Comparison of ENCODE assay signal across 8 cellular contexts in genomic region chr5:171386861-171387254, GRCh38. TPM values are rescaled to one million over a fixed set of nuclear protein-coding genes. Genes with fewer than 3 reads are reported as not detected.
A peak's percentile ranks its signal among the peaks of the same experiment; 100 is the strongest.
DNase-seq lines count a peak whose midpoint lies in the region; ATAC-seq and TF ChIP-seq lines count a peak whose summit lies in the region.

No MANE protein-coding gene starts in this region.

- peaks cover 8% of the 10 kb centered on the region for H3K36me3 ChIP-seq in CD8-positive, alpha-beta T cell (ENCODE audit: insufficient read depth, low read length)
- H3K36me3 ChIP-seq in right lobe of liver (peaks cover 0 to 11% (median under 1%) of the 10 kb centered on the region in 4 donors), upper lobe of right lung (peaks cover 18% of the 10 kb centered on the region)

- peak overlapping the region; percentile 94 for H3K27ac ChIP-seq in CD8-positive, alpha-beta T cell (ENCODE audit: low read depth, low read length)
- H3K27ac ChIP-seq in right lobe of liver (peak overlapping the region; percentile 75 to 89 (median 88)), upper lobe of right lung (peak overlapping the region; percentile 91)

- H3K4me1 ChIP-seq in CD8-positive, alpha-beta T cell (ENCODE audit: insufficient read depth, low read length), result peaks cover 40% of the 10 kb centered on the region
- H3K4me1 ChIP-seq in right lobe of liver (peaks cover 0 to 26% (median 7%) of the 10 kb centered on the region in 4 donors), upper lobe of right lung (peaks cover 31% of the 10 kb centered on the region)

- TF ChIP-seq CTCF in CD8-positive, alpha-beta T cell (IDR thresholded peaks at IDR 0.05), result no peak
- TF ChIP-seq CTCF in astrocyte of the cerebellum (IDR thresholded peaks at IDR 0.05; ENCODE audit: low read depth, low read length, missing control alignments) (no peak), right lobe of liver (IDR thresholded peaks at IDR 0.05) (no peak), upper lobe of right lung (IDR thresholded peaks at IDR 0.05) (no peak)

- no peak for ATAC-seq in CD8-positive, alpha-beta T cell
- ATAC-seq in HG03432 (IDR thresholded peaks at IDR 0.05; ENCODE audit: unreplicated experiment) (peak; percentile 0), right lobe of liver (no peak), upper lobe of right lung (no peak)

- POLR2A ChIA-PET in CD8-positive, alpha-beta T cell (lab: Charles Lee), result interaction anchor here (0.7 to 3.0 kb wide), 4 partner anchors 29 to 1104 kb away, joined by 3 to 24 read pairs (median 4); partner anchors contain the start of gene FBXW11

- peaks cover 42% of the 10 kb centered on the region for H3K4me1 Mint-ChIP-seq in CD8-positive, alpha-beta T cell (ENCODE audit: low read depth)

- intact Hi-C loops in CD8-positive, alpha-beta T cell (cut with DNase I, micrococcal nuclease), result loop anchor here (1.0 to 10.0 kb wide), 10 partner anchors 619 to 1758 kb away; partner anchors contain the start of genes CREBRF (in 2 of the 2), FBXW11 (in 2 of the 2), STK10 (in 2 of the 2) and ATP6V0E1 (in 1 of the 2)
- intact Hi-C loops in right lobe of liver (cut with DNase I) (no loop called here), upper lobe of right lung (cut with DNase I) (no loop called here)

- H3K9me3 Mint-ChIP-seq in CD8-positive, alpha-beta T cell, result no peaks in the 10 kb centered on the region

- in situ Hi-C loops in astrocyte of the cerebellum (cut with HindIII; ENCODE audit: low sequenced_read_pairs), result no loop called here

- H3K36me3 Mint-ChIP-seq in CD8-positive, alpha-beta T cell, result peaks cover 39% of the 10 kb centered on the region

- H3K27me3 Mint-ChIP-seq in CD8-positive, alpha-beta T cell (ENCODE audit: low read depth), result peaks cover 3% of the 10 kb centered on the region

- peak overlapping the region; percentile 92 for H3K4me3 ChIP-seq in CD8-positive, alpha-beta T cell (ENCODE audit: low read depth, low read length)
- peak overlapping the region; percentile 99 for H3K4me3 ChIP-seq in astrocyte of the cerebellum (ENCODE audit: low read depth, low read length)
- H3K4me3 ChIP-seq in right lobe of liver, result peak overlapping the region; percentile 91 to 100 (median 92)
- peak overlapping the region; percentile 92 for H3K4me3 ChIP-seq in upper lobe of right lung

- peak in 1 of 7 experiments; percentile 53 for DNase-seq in CD8-positive, alpha-beta T cell
- DNase-seq in astrocyte of the cerebellum (ENCODE audit: low read depth) (no peak), right lobe of liver (no peak), upper lobe of right lung (peak; percentile 29), COR-L47 (lab: John Stamatoyannopoulos, UW) (no peak), NCI-H524 treated with DMSO at 0.1 percent for 48 hours (lab: John Stamatoyannopoulos, UW) (no peak), SK-N-DZ (ENCODE audit: low spot score) (no peak)

- H3K27me3 ChIP-seq in CD8-positive, alpha-beta T cell (ENCODE audit: insufficient read depth, low read length), result no peaks in the 10 kb centered on the region
- no peaks in the 10 kb centered on the region for H3K27me3 ChIP-seq in right lobe of liver
- H3K27me3 ChIP-seq in upper lobe of right lung, result no peaks in the 10 kb centered on the region

- H3K27ac Mint-ChIP-seq in CD8-positive, alpha-beta T cell, result peak overlapping the region; percentile 99

- CTCF ChIA-PET in CD8-positive, alpha-beta T cell (lab: Charles Lee), result no interaction called here

- peak overlapping the region; percentile 96 for H3K4me3 Mint-ChIP-seq in CD8-positive, alpha-beta T cell

- 11% methylated on average over 16 of the region's 16 CpGs for WGBS in right lobe of liver (ENCODE audit: insufficient coverage, low coverage, low lambda C conversion rate, missing lambda C conversion rate)

- H3K9me3 ChIP-seq in CD8-positive, alpha-beta T cell (ENCODE audit: low read length), result no peaks in the 10 kb centered on the region
- H3K9me3 ChIP-seq in right lobe of liver (no peaks in the 10 kb centered on the region), upper lobe of right lung (no peaks in the 10 kb centered on the region)

- TF ChIP-seq POLR2A in right lobe of liver (IDR thresholded peaks at IDR 0.05), result no peak

RNA-seq across cellular contexts. Expression of gene NPM1, which starts 0.8 kb away (rescaled TPM):
- 1,000 to 10,000 TPM; 1,297 to 1,299 TPM for total RNA-seq in CD8-positive, alpha-beta T cell
- total RNA-seq in right lobe of liver (100 to 1,000 TPM; 196 to 310 (median 258) TPM), upper lobe of right lung (585 TPM)
- 2,594 and 2,647 TPM in 2 replicates for polyA plus RNA-seq in SK-N-DZ (2014; cell fraction: cytosol; rRNA removed)
- polyA plus RNA-seq in SK-N-DZ (2014; cell fraction: nucleus; rRNA removed), result 1,411 and 1,693 TPM in 2 replicates

RNA-seq across cellular contexts. Expression of gene FGF18, which starts 32.6 kb away (rescaled TPM):
- total RNA-seq in CD8-positive, alpha-beta T cell, result under 1 TPM; 0.57 to 0.83 TPM
- total RNA-seq in right lobe of liver (under 1 TPM in 1 of 6 experiments, not detected in 5; 0.12 TPM), upper lobe of right lung (4.2 TPM)
- 0.13 and 0.42 TPM in 2 replicates for polyA plus RNA-seq in SK-N-DZ (2014; cell fraction: cytosol; rRNA removed)
- polyA plus RNA-seq in SK-N-DZ (2014; cell fraction: nucleus; rRNA removed), result 0.89 and 0.94 TPM in 2 replicates

Comparison
In these comparisons a context has a peak if more than half of its experiments do, and no peak if none do; other contexts are left out.
1. intact Hi-C loops: an anchor here in CD8-positive, alpha-beta T cell (1.0 to 10.0 kb wide); none called in right lobe of liver and upper lobe of right lung.